ENCODE assay signal across 9 cellular contexts in genomic region chr16:50121278-50121677, GRCh38. TPM values are rescaled to one million over a fixed set of nuclear protein-coding genes. Genes with fewer than 3 reads are reported as not detected.
A peak's percentile ranks its signal among the peaks of the same experiment; 100 is the strongest.
DNase-seq lines count a peak whose midpoint lies in the region; ATAC-seq and TF ChIP-seq lines count a peak whose summit lies in the region.
"Had no signal": no experiment of that assay in that cellular context is flagged by ENCODE, and none has a peak within 500 bp of the region (broad histone marks: within the 10 kb centered on the region; RNA-seq: fewer than 3 reads in every experiment).

No MANE protein-coding gene starts in this region.

- H3K36me3 Mint-ChIP-seq in activated naive CD4-positive, alpha-beta T cell treated with anti-CD3 and anti-CD28 coated beads, Interleukin-2, amount 50 U/mL, for 72 hours, result peaks cover 0 to 25% of the 10 kb centered on the region in 2 donors

- H3K27me3 ChIP-seq in neuronal stem cell (ENCODE audit: control insufficient read depth in 3 of 3, insufficient read depth in 3 of 3, low read depth in 1 of 3, low read length in 3 of 3), result no peaks in the 10 kb centered on the region

- H2BK12ac ChIP-seq in neuronal stem cell (ENCODE audit: low read length), result no peak overlapping the region

- TF ChIP-seq CTCF in GM20000 (IDR thresholded peaks at IDR 0.05; ENCODE audit: extremely low read depth, missing control alignments), result no peak

- no peak overlapping the region for H3K4me2 ChIP-seq in neuronal stem cell (ENCODE audit: insufficient read depth, low read length, poor library complexity, severe bottlenecking)

- H2BK15ac ChIP-seq in neuronal stem cell (ENCODE audit: low read length), result no peak overlapping the region

- no peak overlapping the region for H3K18ac ChIP-seq in neuronal stem cell (ENCODE audit: low read length)

- no peaks in the 10 kb centered on the region for H3K79me1 ChIP-seq in neuronal stem cell (ENCODE audit: low read depth, low read length)

- no CpG with 5 or more reads among the region's 4 CpGs for WGBS in neuronal stem cell (ENCODE audit: extremely low coverage in 2 of 2, insufficient read length in 2 of 2, insufficient replicate concordance in 1 of 2), 2 donors

- no peak overlapping the region for H3K4ac ChIP-seq in neuronal stem cell (ENCODE audit: low read length)

- TF ChIP-seq POLR2A in GM18505 (IDR thresholded peaks at IDR 0.05; ENCODE audit: borderline replicate concordance, extremely low read depth, insufficient read depth, insufficient read length), result no peak

- no peaks in the 10 kb centered on the region for H3K4me1 ChIP-seq in neuronal stem cell (ENCODE audit: control insufficient read depth in 2 of 2, insufficient read depth in 1 of 2, low read depth in 1 of 2, low read length in 2 of 2)

- no peak overlapping the region for H2BK120ac ChIP-seq in neuronal stem cell (ENCODE audit: low read depth, low read length)

- H3K9ac ChIP-seq in neuronal stem cell (ENCODE audit: low read depth, low read length, poor library complexity), result no peak overlapping the region

- no peak overlapping the region for H3K23ac ChIP-seq in neuronal stem cell (ENCODE audit: low read depth, low read length, poor library complexity)

- no peak overlapping the region for H3K27ac ChIP-seq in neuronal stem cell (replicated peaks; ENCODE audit: low read length)

- H3K9me3 ChIP-seq in neuronal stem cell (replicated peaks in 1 of 2; ENCODE audit: control insufficient read depth in 2 of 2, insufficient read depth in 1 of 2, low read depth in 1 of 2, low read length in 2 of 2), result no peaks in the 10 kb centered on the region

- no peak overlapping the region for H4K8ac ChIP-seq in neuronal stem cell (ENCODE audit: low read depth, low read length)

- H3K27ac Mint-ChIP-seq in activated naive CD4-positive, alpha-beta T cell treated with anti-CD3 and anti-CD28 coated beads, Interleukin-2, amount 50 U/mL, for 72 hours, result peak overlapping the region; percentile 78 to 90

- DNase-seq in GM20000 (ENCODE audit: low spot score) (peak; percentile 29), ureter (ENCODE audit: low spot score) (no peak), neuronal stem cell (ENCODE audit: low spot score) (no peak), DMS79 treated with DMSO at 0.1 percent for 48 hours (lab: John Stamatoyannopoulos, UW) (no peak)
- DNase-seq in activated naive CD4-positive, alpha-beta T cell treated with anti-CD3 and anti-CD28 coated beads, Interleukin-2, amount 50 U/mL, for 72 hours (ENCODE audit: low spot score in 2 of 2), result peak in 1 of 2 donors; percentile 12
- DNase-seq in activated CD4-positive, CD25-positive, alpha-beta regulatory T cell treated with anti-CD3 and anti-CD28 coated beads, Interleukin-2, amount 50 U/mL, for 72 hours, result no peak

- no peak overlapping the region for H2AK5ac ChIP-seq in neuronal stem cell (ENCODE audit: low read depth, low read length)

- ATAC-seq in GM18505 (IDR thresholded peaks at IDR 0.05; ENCODE audit: unreplicated experiment), result peak; percentile 49
- ATAC-seq in HG03280 (IDR thresholded peaks at IDR 0.05; ENCODE audit: unreplicated experiment), result peak; percentile 58
- ATAC-seq in activated naive CD4-positive, alpha-beta T cell treated with anti-CD3 and anti-CD28 coated beads, Interleukin-2, amount 50 U/mL, for 72 hours, result peak; percentile 63 to 83

- H3K14ac ChIP-seq in neuronal stem cell (ENCODE audit: low read length), result no peak overlapping the region

- peaks cover 0 to 14% of the 10 kb centered on the region in 2 donors for H3K9me3 Mint-ChIP-seq in activated naive CD4-positive, alpha-beta T cell treated with anti-CD3 and anti-CD28 coated beads, Interleukin-2, amount 50 U/mL, for 72 hours
- H3K9me3 Mint-ChIP-seq: neural crest cell had no signal

- no peaks in the 10 kb centered on the region for H3K36me3 ChIP-seq in neuronal stem cell (replicated peaks in 1 of 2; ENCODE audit: control insufficient read depth in 2 of 2, insufficient read depth in 2 of 2, low read length in 2 of 2)

- no peak overlapping the region for H2BK5ac ChIP-seq in neuronal stem cell (ENCODE audit: low read length)

- H3K4me3 ChIP-seq in neuronal stem cell (ENCODE audit: low read length in 2 of 2), result no peak overlapping the region

- H2AFZ ChIP-seq in neuronal stem cell (ENCODE audit: low read length), result no peak overlapping the region

- H4K91ac ChIP-seq in neuronal stem cell (ENCODE audit: low read depth, low read length, poor library complexity), result no peak overlapping the region

RNA-seq across cellular contexts. Expression of gene TENT4B, which starts 31.8 kb away (rescaled TPM):
- total RNA-seq in activated naive CD4-positive, alpha-beta T cell treated with anti-CD3 and anti-CD28 coated beads, Interleukin-2, amount 50 U/mL, for 72 hours, result 10 to 100 TPM; 25.7 to 27.9 TPM
- total RNA-seq in ureter, result 17.4 TPM
- 9.5 TPM for polyA plus RNA-seq in neuronal stem cell (2013, experiment 1 of 2)
- polyA plus RNA-seq in neuronal stem cell (2013, experiment 2 of 2), result 10.2 TPM

RNA-seq across cellular contexts. Expression of gene HEATR3, which starts 55.5 kb away (rescaled TPM):
- total RNA-seq in activated naive CD4-positive, alpha-beta T cell treated with anti-CD3 and anti-CD28 coated beads, Interleukin-2, amount 50 U/mL, for 72 hours, result 10 to 100 TPM; 18.6 to 31.6 TPM
- total RNA-seq in ureter, result 26.1 TPM
- 12.8 TPM for polyA plus RNA-seq in neuronal stem cell (2013, experiment 1 of 2)
- polyA plus RNA-seq in neuronal stem cell (2013, experiment 2 of 2), result 11.8 TPM
